Comparison of ENCODE assay signal across 8 cellular contexts in genomic region chrX:103845165-103845653, GRCh38. TPM values are rescaled to one million over a fixed set of nuclear protein-coding genes. Genes with fewer than 3 reads are reported as not detected.
A peak's percentile ranks its signal among the peaks of the same experiment; 100 is the strongest.
DNase-seq lines count a peak whose midpoint lies in the region; ATAC-seq, FAIRE-seq and TF ChIP-seq lines count a peak whose summit lies in the region.

No MANE protein-coding gene starts in this region.

- intact Hi-C loops in dorsolateral prefrontal cortex (cut with DNase I): loop anchor here in 1 of 2 donors (10.0 kb wide), 1 partner anchor 290 kb away; no protein-coding TSS in a partner anchor
- intact Hi-C loops in lower lobe of right lung (cut with DNase I): no loop called here

- no peak overlapping the region for H3K4me3 ChIP-seq in A549
- H3K4me3 ChIP-seq in GM12864 (ENCODE audit: low read depth, low read length): no peak overlapping the region
- peak overlapping the region in 5 of 59 donors; percentile 9 to 27 (median 18) for H3K4me3 ChIP-seq in dorsolateral prefrontal cortex
- H3K4me3 ChIP-seq in lower lobe of right lung: no peak overlapping the region

- ATAC-seq in A549: peak; percentile 95
- ATAC-seq in HG02759 (IDR thresholded peaks at IDR 0.05; ENCODE audit: unreplicated experiment): peak; percentile 95
- ATAC-seq in lower lobe of right lung: peak in 1 of 2 donors; percentile 78

- H3K27ac ChIP-seq in A549 (no peak overlapping the region), dorsolateral prefrontal cortex (no peak overlapping the region), lower lobe of right lung (no peak overlapping the region)

- H3K36me3 ChIP-seq in lower lobe of right lung: no peaks in the 10 kb centered on the region

- peak overlapping the region; percentile 43; the same call in 1 of the 3 replicates for H3K4me2 ChIP-seq in A549

- H3K27me3 ChIP-seq in dorsolateral prefrontal cortex: peaks cover 0 to 77% (median 21%) of the 10 kb centered on the region in 45 donors
- no peaks in the 10 kb centered on the region for H3K27me3 ChIP-seq in lower lobe of right lung (ENCODE audit: low read depth)

- TF ChIP-seq RAD21 in A549 (conservative IDR thresholded peaks at IDR 0.05 in 1 of 2, IDR thresholded peaks at IDR 0.05 in 1 of 2): peak; percentile 63 to 67

- POLR2A ChIA-PET in A549 (lab: Yijun Ruan, JAX): interaction anchor here (1.0 kb wide), 1 partner anchor 73 kb away, joined by 4 read pairs; no protein-coding TSS in a partner anchor

- CTCF ChIA-PET in A549 (lab: Yijun Ruan, JAX): interaction anchor here (0.7 to 2.5 kb wide), 17 partner anchors 10 to 292 kb away, joined by 3 to 18 read pairs (median 6); partner anchors contain the start of gene RAB9B

- no peaks in the 10 kb centered on the region for H3K4me1 ChIP-seq in A549
- no peaks in the 10 kb centered on the region for H3K4me1 ChIP-seq in lower lobe of right lung

- TF ChIP-seq EP300 in A549 (IDR thresholded peaks at IDR 0.05): no peak

- peak; percentile 97 for FAIRE-seq in A549 (lab: Jason Lieb, UNC)

- WGBS in A549 (ENCODE audit: missing lambda C conversion rate): 1% methylated on average over 4 of the region's 4 CpGs

- TF ChIP-seq CTCF in A549 (IDR thresholded peaks at IDR 0.05): peak; percentile 66
- TF ChIP-seq CTCF in GM12864 (IDR thresholded peaks at IDR 0.05; ENCODE audit: low read depth, low read length, missing control alignments): peak; percentile 52
- TF ChIP-seq CTCF in dorsolateral prefrontal cortex (IDR thresholded peaks at IDR 0.05 in 54 of 56, conservative IDR thresholded peaks at IDR 0.05 in 2 of 56; ENCODE audit: low read depth in 1 of 56, partially characterized antibody in 56 of 56): peak; percentile 19 to 82 (median 68)
- peak; percentile 55 for TF ChIP-seq CTCF in lower lobe of right lung (IDR thresholded peaks at IDR 0.05)

- TF ChIP-seq POLR2A in A549 (IDR thresholded peaks at IDR 0.05; ENCODE audit: low read length): no peak

- DNase-seq in A549 (ENCODE audit: low read depth in 1 of 2, low spot score in 1 of 2): peak; percentile 44 to 64
- no peak for DNase-seq in GM12864 (ENCODE audit: low read depth)
- DNase-seq in NCI-H1105 treated with DMSO at 0.1 percent for 48 hours (lab: John Stamatoyannopoulos, UW): peak; percentile 54
- DNase-seq in activated CD4-positive, CD25-positive, alpha-beta regulatory T cell treated with anti-CD3 and anti-CD28 coated beads, Interleukin-2, amount 50 U/mL, for 72 hours: peak; percentile 51
- peak in 8 of 10 donors; percentile 46 to 65 (median 52) for DNase-seq in dorsolateral prefrontal cortex
- DNase-seq in lower lobe of right lung: no peak
- peak; percentile 69 for DNase-seq in stimulated activated CD8-positive, alpha-beta memory T cell treated with anti-CD3 and anti-CD28 coated beads, Interleukin-4, amount 100 ng/mL, for 48 hours

- no peaks in the 10 kb centered on the region for H3K9me3 ChIP-seq in A549
- no peaks in the 10 kb centered on the region for H3K9me3 ChIP-seq in lower lobe of right lung

TF ChIP-seq in A549, 52 proteins besides CTCF, POLR2A, EP300 and RAD21:
- peak; percentile 77; the same call in 1 of the 2 replicates for TF ChIP-seq CBX8 (IDR thresholded peaks at IDR 0.05)
- TF ChIP-seq USF2 (IDR thresholded peaks at IDR 0.05): no peak
- no peak for TF ChIP-seq JUNB (IDR thresholded peaks at IDR 0.05)
- 0 out of 2 replicates have a peak, but pooled peaks have one; percentile 36 for TF ChIP-seq RNF2 (IDR thresholded peaks at IDR 0.05; ENCODE audit: borderline replicate concordance, low read depth)
- peak; percentile 63 for TF ChIP-seq SMC3 (IDR thresholded peaks at IDR 0.05)

RNA-seq across cellular contexts. Expression of gene RAB9B, which starts 13.2 kb away (rescaled TPM):
- polyA plus RNA-seq in A549 (2011; rRNA removed): 0.15 and 0.16 TPM in 2 replicates
- 0.01 and 0.03 TPM in 2 replicates for polyA plus RNA-seq in A549 (2012; cell fraction: cytosol; rRNA removed)
- polyA plus RNA-seq in A549 (2012; cell fraction: nucleus; rRNA removed): 0.01 and 0.04 TPM in 2 replicates
- 0.09 to 0.17 TPM (median 0.14 TPM) in 3 replicates for polyA plus RNA-seq in A549 (2017; fragmentation: RNase III; extraction: RNeasy Plus Mini Kit Qiagen cat#74134 plus additional on column Dnase treatment)
- polyA minus RNA-seq in A549 (2011; rRNA and poly(A)+ RNA removed): 0.05 and 0.17 TPM in 2 replicates
- total RNA-seq in dorsolateral prefrontal cortex: 10 to 100 TPM in 119 of 120 experiments, 1 to 10 TPM in 1; 9.0 to 31.5 (median 20.2) TPM
- total RNA-seq in lower lobe of right lung: 0.59 TPM

Comparison
In these comparisons a context has a peak if more than half of its experiments do, and no peak if none do; other contexts are left out.
1. DNase-seq: peak in A549 (2 of 2), NCI-H1105 treated with DMSO at 0.1 percent for 48 hours (single experiment), activated CD4-positive, CD25-positive, alpha-beta regulatory T cell treated with anti-CD3 and anti-CD28 coated beads, Interleukin-2, amount 50 U/mL, for 72 hours (single experiment), dorsolateral prefrontal cortex (8 of 10) and stimulated activated CD8-positive, alpha-beta memory T cell treated with anti-CD3 and anti-CD28 coated beads, Interleukin-4, amount 100 ng/mL, for 48 hours (single experiment); none in GM12864 (single experiment) and lower lobe of right lung (single experiment).
2. Peak in every context shown above with its lines, with median percentiles within 50 percentile points of each other: CTCF ChIP-seq.